Comparison of ENCODE assay signal across 26 cellular contexts in genomic region chr4:7554885-7555284, GRCh38.
DNase-seq lines count a peak whose midpoint lies in the region; ATAC-seq, FAIRE-seq and TF ChIP-seq lines count a peak whose summit lies in the region.
"Had no signal": no experiment of that assay in that cellular context is flagged by ENCODE, and none has a peak within 500 bp of the region (broad histone marks: within the 10 kb centered on the region; RNA-seq: fewer than 3 reads in every experiment).

No MANE protein-coding gene starts in this region.

- H3K4me3 ChIP-seq in H7 (ENCODE audit: insufficient read depth, low read depth, low read length) (no peak overlapping the region), LNCaP clone FGC (ENCODE audit: low read depth, low read length) (no peak overlapping the region), bronchial epithelial cell (ENCODE audit: low read depth, low read length) (no peak overlapping the region), right lobe of liver (no peak overlapping the region), right atrium auricular region (no peak overlapping the region)
- H3K4me3 ChIP-seq: cardiac muscle cell, esophagus muscularis mucosa, GM12878, K562 had no signal

- no peak for TF ChIP-seq POLR2A in right lobe of liver (IDR thresholded peaks at IDR 0.05)

- no peak overlapping the region for H3K27ac Mint-ChIP-seq in stimulated activated naive CD8-positive, alpha-beta T cell treated with anti-CD3 and anti-CD28 coated beads, Interleukin-15, amount 100 ng/mL, for 72 hours
- H3K27ac Mint-ChIP-seq: activated CD4-positive, alpha-beta memory T cell treated with anti-CD3 and anti-CD28 coated beads for 36 hours; activated naive CD8-positive, alpha-beta T cell; activated T-helper 17 cell treated with anti-CD3 and anti-CD28 coated beads, Interleukin-2, amount 50 U/mL, for 72 hours had no signal

- H3K9me3 ChIP-seq in right lobe of liver, result no peaks in the 10 kb centered on the region
- peaks cover 0 to 22% of the 10 kb centered on the region in 2 donors for H3K9me3 ChIP-seq in right atrium auricular region

- H3K27ac ChIP-seq in right lobe of liver (no peak overlapping the region), right atrium auricular region (no peak overlapping the region)
- H3K27ac ChIP-seq: cardiac muscle cell, esophagus muscularis mucosa had no signal

- no peaks in the 10 kb centered on the region for H3K36me3 ChIP-seq in H7 (replicated peaks; ENCODE audit: control insufficient read depth, insufficient read depth, low read length)
- no peaks in the 10 kb centered on the region for H3K36me3 ChIP-seq in bronchial epithelial cell (ENCODE audit: control insufficient read depth, insufficient read depth, low read length)
- no peaks in the 10 kb centered on the region for H3K36me3 ChIP-seq in right lobe of liver
- H3K36me3 ChIP-seq in right atrium auricular region, result no peaks in the 10 kb centered on the region
- H3K36me3 ChIP-seq: cardiac muscle cell, esophagus muscularis mucosa had no signal

- TF ChIP-seq CTCF in LNCaP clone FGC (IDR thresholded peaks at IDR 0.05; ENCODE audit: control insufficient read depth, extremely low read depth, insufficient read depth) (0 out of 2 replicates have a peak, but pooled peaks have one; percentile 6), bronchial epithelial cell (IDR thresholded peaks at IDR 0.05; ENCODE audit: insufficient read depth, low read length, severe bottlenecking) (no peak), right lobe of liver (IDR thresholded peaks at IDR 0.05) (peak; percentile 20 to 30 (median 24)), right atrium auricular region (IDR thresholded peaks at IDR 0.05) (no peak)

- intact Hi-C loops in right lobe of liver (cut with DNase I), result no loop called here

- H3K27me3 ChIP-seq in H7 (ENCODE audit: control insufficient read depth, insufficient read depth, low read length), result no peaks in the 10 kb centered on the region
- no peaks in the 10 kb centered on the region for H3K27me3 ChIP-seq in bronchial epithelial cell (ENCODE audit: control insufficient read depth, insufficient read depth, low read length)
- no peaks in the 10 kb centered on the region for H3K27me3 ChIP-seq in right lobe of liver
- no peaks in the 10 kb centered on the region for H3K27me3 ChIP-seq in right atrium auricular region
- H3K27me3 ChIP-seq: cardiac muscle cell, esophagus muscularis mucosa had no signal

- WGBS in right lobe of liver (ENCODE audit: insufficient coverage, low coverage, low lambda C conversion rate, missing lambda C conversion rate), result 100% methylated on average over 1 of the region's 3 CpGs

- H3K4me3 Mint-ChIP-seq in stimulated activated naive CD8-positive, alpha-beta T cell treated with anti-CD3 and anti-CD28 coated beads, Interleukin-15, amount 100 ng/mL, for 72 hours, result no peak overlapping the region
- H3K4me3 Mint-ChIP-seq: activated CD4-positive, alpha-beta memory T cell treated with anti-CD3 and anti-CD28 coated beads for 36 hours; activated naive CD8-positive, alpha-beta T cell; activated T-helper 17 cell treated with anti-CD3 and anti-CD28 coated beads, Interleukin-2, amount 50 U/mL, for 72 hours; CD14-positive monocyte had no signal

- ATAC-seq in right lobe of liver, result peak; percentile 56 to 70 (median 66)
- ATAC-seq in stimulated activated naive CD8-positive, alpha-beta T cell treated with anti-CD3 and anti-CD28 coated beads, Interleukin-15, amount 100 ng/mL, for 72 hours, result no peak
- ATAC-seq: activated T-helper 17 cell treated with anti-CD3 and anti-CD28 coated beads, Interleukin-2, amount 50 U/mL, for 72 hours; GM12878; K562; left cardiac atrium had no signal

- peak; percentile 73 for DNase-seq in H7
- DNase-seq in LNCaP clone FGC (ENCODE audit: low read depth), result no peak
- DNase-seq in bronchial epithelial cell (ENCODE audit: low read depth), result no peak
- no peak for DNase-seq in right lobe of liver
- no peak for DNase-seq in stimulated activated naive CD8-positive, alpha-beta T cell treated with anti-CD3 and anti-CD28 coated beads, Interleukin-15, amount 100 ng/mL, for 72 hours
- no peak for DNase-seq in KG1 (lab: John Stamatoyannopoulos, UW)
- no peak for DNase-seq in right atrium auricular region (ENCODE audit: low spot score)
- DNase-seq: activated CD4-positive, alpha-beta memory T cell treated with anti-CD3 and anti-CD28 coated beads for 36 hours; activated CD4-positive, CD25-positive, alpha-beta regulatory T cell treated with anti-CD3 and anti-CD28 coated beads, Interleukin-2, amount 50 U/mL, for 72 hours; activated CD8-positive, alpha-beta memory T cell treated with anti-CD3 and anti-CD28 coated beads, Interleukin-2, amount 50 U/mL, for 48 hours; anterior cingulate cortex; foreskin melanocyte; left cardiac atrium; mesenchymal stem cell; NCI-H1436 treated with DMSO at 0.1 percent for 48 hours; NCI-H524; stimulated activated naive CD4-positive, alpha-beta T cell; T-helper 1 cell had no signal

- peaks cover 3% of the 10 kb centered on the region for H3K27me3 Mint-ChIP-seq in stimulated activated naive CD8-positive, alpha-beta T cell treated with anti-CD3 and anti-CD28 coated beads, Interleukin-15, amount 100 ng/mL, for 72 hours

- peaks cover 39 to 60% of the 10 kb centered on the region in 2 donors for H3K9me3 Mint-ChIP-seq in stimulated activated naive CD8-positive, alpha-beta T cell treated with anti-CD3 and anti-CD28 coated beads, Interleukin-15, amount 100 ng/mL, for 72 hours

- H3K4me1 ChIP-seq in right lobe of liver, result peaks cover 0 to 13% (median 5%) of the 10 kb centered on the region in 4 donors
- H3K4me1 ChIP-seq in right atrium auricular region, result no peaks in the 10 kb centered on the region
- H3K4me1 ChIP-seq: esophagus muscularis mucosa had no signal

- peak; percentile 55 for FAIRE-seq in bronchial epithelial cell (lab: Jason Lieb, UNC)
- FAIRE-seq: GM12878, K562, RCC 7860 had no signal

- H3K4me1 Mint-ChIP-seq in stimulated activated naive CD8-positive, alpha-beta T cell treated with anti-CD3 and anti-CD28 coated beads, Interleukin-15, amount 100 ng/mL, for 72 hours, result no peaks in the 10 kb centered on the region
- H3K4me1 Mint-ChIP-seq: activated T-helper 17 cell treated with anti-CD3 and anti-CD28 coated beads, Interleukin-2, amount 50 U/mL, for 72 hours; CD14-positive monocyte had no signal

Comparison
In these comparisons a context has a peak if more than half of its experiments do, and no peak if none do; other contexts are left out.
1. CTCF ChIP-seq: peak in LNCaP clone FGC (single experiment) and right lobe of liver (4 of 4); none in bronchial epithelial cell (single experiment) and right atrium auricular region (0 of 2).